Comparison of ENCODE assay signal across 8 cellular contexts in genomic region chr17:8176998-8177731, GRCh38. TPM values are rescaled to one million over a fixed set of nuclear protein-coding genes. Genes with fewer than 3 reads are reported as not detected.
A peak's percentile ranks its signal among the peaks of the same experiment; 100 is the strongest.
DNase-seq lines count a peak whose midpoint lies in the region; ATAC-seq, FAIRE-seq and TF ChIP-seq lines count a peak whose summit lies in the region.

No MANE protein-coding gene starts in this region.

- no peak for FAIRE-seq in urothelium cell line (lab: Jason Lieb, UNC)

- H2AK5ac ChIP-seq in neuronal stem cell (ENCODE audit: low read depth, low read length) = no peak overlapping the region

- POLR2A ChIA-PET in CD4-positive, alpha-beta memory T cell (lab: Charles Lee; ENCODE audit: partially characterized antibody) = interaction anchor here (1.1 to 26.2 kb wide), 9 partner anchors 9 to 71 kb away, joined by 4 to 1074 read pairs (median 10); partner anchors contain the start of genes ALOXE3, BORCS6, CTC1 and PER1

- intact Hi-C loops in CD4-positive, alpha-beta memory T cell (cut with micrococcal nuclease) = loop anchor here (1.0 kb wide), 2 partner anchors 9 to 21 kb away; no protein-coding TSS in a partner anchor

- no peak for DNase-seq in CD4-positive, alpha-beta memory T cell
- DNase-seq in neuronal stem cell (ENCODE audit: low spot score) = no peak
- DNase-seq in urothelium cell line (ENCODE audit: low spot score) = no peak

- no peaks in the 10 kb centered on the region for H3K9me3 ChIP-seq in CD4-positive, alpha-beta memory T cell (ENCODE audit: control insufficient read depth in 1 of 2, low read length in 2 of 2)
- H3K9me3 ChIP-seq in OCI-LY1 (ENCODE audit: low read length) (no peaks in the 10 kb centered on the region), endocrine pancreas (ENCODE audit: control insufficient read depth, low read length) (no peaks in the 10 kb centered on the region), neuronal stem cell (replicated peaks in 1 of 2; ENCODE audit: control insufficient read depth in 2 of 2, insufficient read depth in 1 of 2, low read depth in 1 of 2, low read length in 2 of 2) (no peaks in the 10 kb centered on the region)

- H3K9me3 Mint-ChIP-seq in CD4-positive, alpha-beta memory T cell = peaks cover 0 to 3% (median 0%) of the 10 kb centered on the region in 8 donors

- no peak overlapping the region for H2BK12ac ChIP-seq in neuronal stem cell (ENCODE audit: low read length)

- H4K20me1 ChIP-seq in OCI-LY1 (ENCODE audit: insufficient read depth, low read length) = no peaks in the 10 kb centered on the region

- CTCF ChIA-PET in CD4-positive, alpha-beta memory T cell (lab: Charles Lee; ENCODE audit: partially characterized antibody) = interaction anchor here (0.8 to 2.3 kb wide), 5 partner anchors 8 to 123 kb away, joined by 3 to 7 read pairs (median 5); no protein-coding TSS in a partner anchor

- ATAC-seq in HG03520 (IDR thresholded peaks at IDR 0.05; ENCODE audit: unreplicated experiment) (no peak), GM21360 (IDR thresholded peaks at IDR 0.05; ENCODE audit: unreplicated experiment) (no peak), HG03135 (IDR thresholded peaks at IDR 0.05; ENCODE audit: unreplicated experiment) (no peak)

- H3K9ac ChIP-seq in OCI-LY1 (ENCODE audit: low read length) = peak overlapping the region; percentile 92
- H3K9ac ChIP-seq in endocrine pancreas (ENCODE audit: control insufficient read depth, insufficient read depth, low read length) = peak overlapping the region; percentile 80
- peak overlapping the region; percentile 93 for H3K9ac ChIP-seq in neuronal stem cell (ENCODE audit: low read depth, low read length, poor library complexity)

- TF ChIP-seq CTCF in OCI-LY1 (IDR thresholded peaks at IDR 0.05; ENCODE audit: low read length) = no peak

- H4K8ac ChIP-seq in neuronal stem cell (ENCODE audit: low read depth, low read length) = no peak overlapping the region

- H3K27ac Mint-ChIP-seq in CD4-positive, alpha-beta memory T cell = peak overlapping the region in 6 of 7 donors; percentile 98 to 100 (median 98)

- no peak overlapping the region for H3K14ac ChIP-seq in neuronal stem cell (ENCODE audit: low read length)

- H3K18ac ChIP-seq in neuronal stem cell (ENCODE audit: low read length) = no peak overlapping the region

- H4K91ac ChIP-seq in neuronal stem cell (ENCODE audit: low read depth, low read length, poor library complexity) = no peak overlapping the region

- H2AFZ ChIP-seq in OCI-LY1 (ENCODE audit: low read length) (no peak overlapping the region), neuronal stem cell (ENCODE audit: low read length) (peak overlapping the region; percentile 88)

- peak overlapping the region; percentile 17 to 63 for H3K4me3 ChIP-seq in CD4-positive, alpha-beta memory T cell (ENCODE audit: low read length in 2 of 2)
- H3K4me3 ChIP-seq in OCI-LY1 (ENCODE audit: low read depth, low read length, poor library complexity, severe bottlenecking) (peak overlapping the region; percentile 89), endocrine pancreas (ENCODE audit: control insufficient read depth, insufficient read depth, low read length) (no peak overlapping the region), neuronal stem cell (ENCODE audit: low read length in 2 of 2) (peak overlapping the region in 1 of 2 donors; percentile 90)

- H3K23ac ChIP-seq in neuronal stem cell (ENCODE audit: low read depth, low read length, poor library complexity) = no peak overlapping the region

- peak overlapping the region; percentile 57 to 95 (median 92) for H3K4me3 Mint-ChIP-seq in CD4-positive, alpha-beta memory T cell

- H2BK5ac ChIP-seq in neuronal stem cell (ENCODE audit: low read length) = no peak overlapping the region

- H3K4me2 ChIP-seq in OCI-LY1 (ENCODE audit: low read length) (peak overlapping the region; percentile 98), neuronal stem cell (ENCODE audit: insufficient read depth, low read length, poor library complexity, severe bottlenecking) (peak overlapping the region; percentile 91)

- no peaks in the 10 kb centered on the region for H3K9me2 ChIP-seq in OCI-LY1 (ENCODE audit: low read depth, low read length)

- peaks cover 0 to 5% of the 10 kb centered on the region in 2 donors for H3K36me3 Mint-ChIP-seq in CD4-positive, alpha-beta memory T cell

- peak overlapping the region; percentile 73 for H3K27ac ChIP-seq in CD4-positive, alpha-beta memory T cell (ENCODE audit: low read depth, low read length)
- H3K27ac ChIP-seq in OCI-LY1 (ENCODE audit: low read depth, low read length, poor library complexity, severe bottlenecking) (no peak overlapping the region), neuronal stem cell (replicated peaks; ENCODE audit: low read length) (peak overlapping the region; percentile 14)

- WGBS in neuronal stem cell (ENCODE audit: extremely low coverage in 2 of 2, insufficient read length in 2 of 2, insufficient replicate concordance in 1 of 2), 2 donors = no CpG with 5 or more reads among the region's 19 CpGs

- no peak overlapping the region for H2BK120ac ChIP-seq in neuronal stem cell (ENCODE audit: low read depth, low read length)

- no peak overlapping the region for H2BK15ac ChIP-seq in neuronal stem cell (ENCODE audit: low read length)

- H3K4me1 Mint-ChIP-seq in CD4-positive, alpha-beta memory T cell = peaks cover 35 to 49% (median 44%) of the 10 kb centered on the region in 4 donors

- H3F3A ChIP-seq in OCI-LY1 (ENCODE audit: insufficient read depth, low read length) = no peaks in the 10 kb centered on the region

- H3K27me3 ChIP-seq in CD4-positive, alpha-beta memory T cell (ENCODE audit: insufficient read depth, low read length) = no peaks in the 10 kb centered on the region
- H3K27me3 ChIP-seq in OCI-LY1 (ENCODE audit: insufficient read depth, low read length) (no peaks in the 10 kb centered on the region), endocrine pancreas (ENCODE audit: control insufficient read depth, insufficient read depth, low read length) (no peaks in the 10 kb centered on the region), neuronal stem cell (ENCODE audit: control insufficient read depth in 3 of 3, insufficient read depth in 3 of 3, low read depth in 1 of 3, low read length in 3 of 3) (no peaks in the 10 kb centered on the region)

- H3K27me3 Mint-ChIP-seq in CD4-positive, alpha-beta memory T cell = no peaks in the 10 kb centered on the region

- peaks cover 2% of the 10 kb centered on the region for H3K79me1 ChIP-seq in neuronal stem cell (ENCODE audit: low read depth, low read length)

- peaks cover 45% of the 10 kb centered on the region for H3K4me1 ChIP-seq in CD4-positive, alpha-beta memory T cell (ENCODE audit: insufficient read depth, low read length)
- H3K4me1 ChIP-seq in OCI-LY1 (ENCODE audit: insufficient read depth, low read length, severe bottlenecking) (peaks cover 41% of the 10 kb centered on the region), endocrine pancreas (ENCODE audit: control insufficient read depth, insufficient read depth, low read length) (peaks cover 10% of the 10 kb centered on the region), neuronal stem cell (ENCODE audit: control insufficient read depth in 2 of 2, insufficient read depth in 1 of 2, low read depth in 1 of 2, low read length in 2 of 2) (peaks cover 18 to 20% of the 10 kb centered on the region in 2 donors)

- H3K4ac ChIP-seq in neuronal stem cell (ENCODE audit: low read length) = no peak overlapping the region

- H3K79me2 ChIP-seq in OCI-LY1 (ENCODE audit: insufficient read depth, low read length) = no peaks in the 10 kb centered on the region

- H3K36me3 ChIP-seq in CD4-positive, alpha-beta memory T cell (ENCODE audit: insufficient read depth, low read length) = no peaks in the 10 kb centered on the region
- no peaks in the 10 kb centered on the region for H3K36me3 ChIP-seq in OCI-LY1 (ENCODE audit: insufficient read depth, low read length)
- no peaks in the 10 kb centered on the region for H3K36me3 ChIP-seq in endocrine pancreas (ENCODE audit: control insufficient read depth, insufficient read depth, low read length)
- H3K36me3 ChIP-seq in neuronal stem cell (replicated peaks in 1 of 2; ENCODE audit: control insufficient read depth in 2 of 2, insufficient read depth in 2 of 2, low read length in 2 of 2) = no peaks in the 10 kb centered on the region

RNA-seq across cellular contexts. Expression of gene TMEM107, which starts 1.0 kb away (rescaled TPM):
- total RNA-seq in CD4-positive, alpha-beta memory T cell = 10 to 100 TPM; 25.0 to 25.3 TPM
- polyA plus RNA-seq in CD4-positive, alpha-beta memory T cell = 10 to 100 TPM; 42.4 to 43.7 TPM
- 14.8 TPM for polyA plus RNA-seq in neuronal stem cell (2013, experiment 1 of 2)
- 15.2 TPM for polyA plus RNA-seq in neuronal stem cell (2013, experiment 2 of 2)

RNA-seq across cellular contexts. Expression of gene BORCS6, which starts 12.8 kb away (rescaled TPM):
- 10 to 100 TPM; 19.2 to 19.4 TPM for total RNA-seq in CD4-positive, alpha-beta memory T cell
- polyA plus RNA-seq in CD4-positive, alpha-beta memory T cell = 10 to 100 TPM; 13.3 to 21.9 TPM
- polyA plus RNA-seq in neuronal stem cell (2013, experiment 1 of 2) = 1.8 TPM
- 1.7 TPM for polyA plus RNA-seq in neuronal stem cell (2013, experiment 2 of 2)

RNA-seq across cellular contexts. Expression of gene VAMP2, which starts 14.4 kb away (rescaled TPM):
- 100 to 1,000 TPM; 190 to 203 TPM for total RNA-seq in CD4-positive, alpha-beta memory T cell
- 100 to 1,000 TPM in 1 of 2 donors, 10 to 100 TPM in 1; 41.6 to 106 TPM for polyA plus RNA-seq in CD4-positive, alpha-beta memory T cell
- 47.3 TPM for polyA plus RNA-seq in neuronal stem cell (2013, experiment 1 of 2)
- polyA plus RNA-seq in neuronal stem cell (2013, experiment 2 of 2) = 45.3 TPM

RNA-seq across cellular contexts. Expression of gene PER1, which starts 25.0 kb away (rescaled TPM):
- total RNA-seq in CD4-positive, alpha-beta memory T cell = 10 to 100 TPM; 78.9 to 79.4 TPM
- polyA plus RNA-seq in CD4-positive, alpha-beta memory T cell = 10 to 100 TPM in 1 of 2 donors, 1 to 10 TPM in 1; 3.7 to 18.6 TPM
- polyA plus RNA-seq in neuronal stem cell (2013, experiment 1 of 2) = 17.0 TPM
- polyA plus RNA-seq in neuronal stem cell (2013, experiment 2 of 2) = 18.7 TPM

RNA-seq across cellular contexts. Expression of gene AURKB, which starts 33.2 kb away (rescaled TPM):
- under 1 TPM; 0.67 to 0.83 TPM for total RNA-seq in CD4-positive, alpha-beta memory T cell
- polyA plus RNA-seq in CD4-positive, alpha-beta memory T cell = under 1 TPM in 1 of 2 donors, not detected in 1; 0.36 TPM
- 213 TPM for polyA plus RNA-seq in neuronal stem cell (2013, experiment 1 of 2)
- 209 TPM for polyA plus RNA-seq in neuronal stem cell (2013, experiment 2 of 2)
